ENCODE assay signal across 13 cellular contexts in genomic region chr7:78794101-78794500, GRCh38.
"Had no signal": no experiment of that assay in that cellular context is flagged by ENCODE, and none has a peak within 500 bp of the region (broad histone marks: within the 10 kb centered on the region; RNA-seq: fewer than 3 reads in every experiment).

No MANE protein-coding gene starts in this region.

- ATAC-seq: gastroesophageal sphincter, T-helper 17 cell had no signal

- H3K27ac Mint-ChIP-seq: activated CD4-positive, alpha-beta T cell treated with anti-CD3 and anti-CD28 coated beads, Interleukin-2, amount 10 ng/mL, durations not matched to agents 7 days and 5 days; activated T-helper 2 cell treated with anti-CD3 and anti-CD28 coated beads, Interferon-gamma antibody, Interleukin-2, Interleukin-4, amounts not matched to agents 10 μg/mL and 5 μg/mL and 100 μg/mL, durations not matched to agents 14 hours and 24 hours and 36 hours; naive B cell; T-helper 17 cell had no signal

- H3K27ac ChIP-seq: gastroesophageal sphincter, neutrophil, right atrium auricular region had no signal

- DNase-seq: activated CD4-positive, alpha-beta T cell treated with anti-CD3 and anti-CD28 coated beads, Interleukin-2, amount 10 ng/mL, durations not matched to agents 7 days and 5 days; activated CD4-positive, CD25-positive, alpha-beta regulatory T cell; activated naive CD4-positive, alpha-beta T cell treated with anti-CD3 and anti-CD28 coated beads, Interleukin-2, amount 50 U/mL, for 16 hours; activated T-cell treated with anti-CD3 and anti-CD28 coated beads for 4 hours; kidney glomerular epithelial cell; midbrain; naive B cell; small intestine; T-helper 17 cell had no signal

- H3K4me1 ChIP-seq: right atrium auricular region had no signal

- H3K9me3 ChIP-seq: neutrophil had no signal

- H3K27me3 ChIP-seq: gastroesophageal sphincter, neutrophil, right atrium auricular region had no signal

- H3K4me3 ChIP-seq: gastroesophageal sphincter, right atrium auricular region had no signal

- H3K36me3 ChIP-seq: gastroesophageal sphincter, neutrophil, right atrium auricular region had no signal

- H3K27me3 Mint-ChIP-seq: activated CD4-positive, alpha-beta T cell treated with anti-CD3 and anti-CD28 coated beads, Interleukin-2, amount 10 ng/mL, durations not matched to agents 7 days and 5 days; naive B cell; T-helper 17 cell had no signal

- H3K36me3 Mint-ChIP-seq: naive B cell had no signal

- H3K4me1 Mint-ChIP-seq: activated CD4-positive, alpha-beta T cell treated with anti-CD3 and anti-CD28 coated beads, Interleukin-2, amount 10 ng/mL, durations not matched to agents 7 days and 5 days; naive B cell; T-helper 17 cell had no signal

- H3K4me3 Mint-ChIP-seq: activated CD4-positive, alpha-beta T cell treated with anti-CD3 and anti-CD28 coated beads, Interleukin-2, amount 10 ng/mL, durations not matched to agents 7 days and 5 days; naive B cell; T-helper 17 cell had no signal
